Comparison of ENCODE assay signal across 8 cellular contexts in the genomic region with DNA sequence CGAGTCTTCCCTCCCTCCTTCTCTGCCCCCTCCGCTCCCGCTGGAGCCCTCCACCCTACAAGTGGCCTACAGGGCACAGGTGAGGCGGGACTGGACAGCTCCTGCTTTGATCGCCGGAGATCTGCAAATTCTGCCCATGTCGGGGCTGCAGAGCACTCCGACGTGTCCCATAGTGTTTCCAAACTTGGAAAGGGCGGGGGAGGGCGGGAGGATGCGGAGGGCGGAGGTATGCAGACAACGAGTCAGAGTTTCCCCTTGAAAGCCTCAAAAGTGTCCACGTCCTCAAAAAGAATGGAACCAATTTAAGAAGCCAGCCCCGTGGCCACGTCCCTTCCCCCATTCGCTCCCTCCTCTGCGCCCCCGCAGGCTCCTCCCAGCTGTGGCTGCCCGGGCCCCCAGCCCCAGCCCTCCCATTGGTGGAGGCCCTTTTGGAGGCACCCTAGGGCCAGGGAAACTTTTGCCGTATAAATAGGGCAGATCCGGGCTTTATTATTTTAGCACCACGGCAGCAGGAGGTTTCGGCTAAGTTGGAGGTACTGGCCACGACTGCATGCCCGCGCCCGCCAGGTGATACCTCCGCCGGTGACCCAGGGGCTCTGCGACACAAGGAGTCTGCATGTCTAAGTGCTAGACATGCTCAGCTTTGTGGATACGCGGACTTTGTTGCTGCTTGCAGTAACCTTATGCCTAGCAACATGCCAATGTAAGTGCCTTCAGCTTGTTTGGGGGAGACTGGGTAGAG. TPM values are rescaled to one million over a fixed set of nuclear protein-coding genes. Genes with fewer than 3 reads are reported as not detected.
DNase-seq lines count a peak whose midpoint lies in the region; ATAC-seq and TF ChIP-seq lines count a peak whose summit lies in the region.

COL1A2 (plus strand) TSS at position 497 of the 742 bp plus-strand sequence; CDS start at position 634, 137 bp downstream.

- no peak for TF ChIP-seq EP300 in gastroesophageal sphincter (IDR thresholded peaks at IDR 0.05)

- H3K4me3 Mint-ChIP-seq in MCF 10A (ENCODE audit: unreplicated experiment) = no peak within 1 kb of the TSS
- peak within 1 kb of the TSS; percentile 86 for H3K4me3 Mint-ChIP-seq in activated T-helper 1 cell treated with anti-CD3 and anti-CD28 coated beads, Interleukin-12 subunit alpha, Interleukin-12 subunit beta, Interleukin-2, Interleukin-4 antibody, amounts not matched to agents 30 ng/mL and 10 ng/mL and 1 ng/mL, durations not matched to agents 14 hours and 24 hours and 36 hours

- no peak for TF ChIP-seq POLR2A in breast epithelium (IDR thresholded peaks at IDR 0.05)
- TF ChIP-seq POLR2A in gastroesophageal sphincter (IDR thresholded peaks at IDR 0.05) = peak; percentile 76 to 79

- no peak for TF ChIP-seq CTCF in breast epithelium (IDR thresholded peaks at IDR 0.05)
- no peak for TF ChIP-seq CTCF in MCF 10A (IDR thresholded peaks at IDR 0.05; ENCODE audit: unreplicated experiment)
- peak in 1 of 4 experiments; percentile 23 for TF ChIP-seq CTCF in gastroesophageal sphincter (IDR thresholded peaks at IDR 0.05)
- TF ChIP-seq CTCF in osteoblast (IDR thresholded peaks at IDR 0.05; ENCODE audit: extremely low read depth, low read depth, low read length) = no peak

- ATAC-seq in gastroesophageal sphincter (peak; percentile 85), HG03565 (IDR thresholded peaks at IDR 0.05; ENCODE audit: unreplicated experiment) (no peak), GM18520 (IDR thresholded peaks at IDR 0.05; ENCODE audit: unreplicated experiment) (no peak), HG02588 (IDR thresholded peaks at IDR 0.05; ENCODE audit: unreplicated experiment) (no peak)

- H3K36me3 Mint-ChIP-seq in MCF 10A (ENCODE audit: insufficient read depth, unreplicated experiment) = no peaks in the 10 kb centered on the region
- H3K36me3 Mint-ChIP-seq in activated T-helper 1 cell treated with anti-CD3 and anti-CD28 coated beads, Interleukin-12 subunit alpha, Interleukin-12 subunit beta, Interleukin-2, Interleukin-4 antibody, amounts not matched to agents 30 ng/mL and 10 ng/mL and 1 ng/mL, durations not matched to agents 14 hours and 24 hours and 36 hours (ENCODE audit: low read depth) = no peaks in the 10 kb centered on the region

- H4K20me1 ChIP-seq in osteoblast (ENCODE audit: insufficient read depth, low read length) = peaks cover 44% of the 10 kb centered on the region

- WGBS in gastroesophageal sphincter (ENCODE audit: low coverage in 1 of 2), 2 donors = 0% methylated on average over 3 to 7 of the region's 34 CpGs

- H3K4me1 ChIP-seq in breast epithelium (no peaks in the 10 kb centered on the region), gastroesophageal sphincter (peaks cover 12 to 60% (median 15%) of the 10 kb centered on the region in 3 donors), osteoblast (ENCODE audit: insufficient read depth, low read length) (peaks cover 36% of the 10 kb centered on the region)

- H3K27me3 Mint-ChIP-seq in MCF 10A (ENCODE audit: insufficient read depth, unreplicated experiment) = no peaks in the 10 kb centered on the region
- H3K27me3 Mint-ChIP-seq in activated T-helper 1 cell treated with anti-CD3 and anti-CD28 coated beads, Interleukin-12 subunit alpha, Interleukin-12 subunit beta, Interleukin-2, Interleukin-4 antibody, amounts not matched to agents 30 ng/mL and 10 ng/mL and 1 ng/mL, durations not matched to agents 14 hours and 24 hours and 36 hours (ENCODE audit: insufficient read depth) = no peaks in the 10 kb centered on the region

- H3K9me3 Mint-ChIP-seq in MCF 10A (ENCODE audit: unreplicated experiment) = no peaks in the 10 kb centered on the region
- H3K9me3 Mint-ChIP-seq in activated T-helper 1 cell treated with anti-CD3 and anti-CD28 coated beads, Interleukin-12 subunit alpha, Interleukin-12 subunit beta, Interleukin-2, Interleukin-4 antibody, amounts not matched to agents 30 ng/mL and 10 ng/mL and 1 ng/mL, durations not matched to agents 14 hours and 24 hours and 36 hours = no peaks in the 10 kb centered on the region

- H3K36me3 ChIP-seq in breast epithelium = no peaks in the 10 kb centered on the region
- peaks cover 7 to 12% of the 10 kb centered on the region in 2 donors for H3K36me3 ChIP-seq in gastroesophageal sphincter
- peaks cover 43% of the 10 kb centered on the region for H3K36me3 ChIP-seq in osteoblast (ENCODE audit: insufficient read depth, low read length)

- DNase-seq in breast epithelium (ENCODE audit: low spot score in 2 of 2) (peak; percentile 51 to 56), MCF 10A (ENCODE audit: unreplicated experiment) (no peak), osteoblast (ENCODE audit: insufficient read length, low spot score, missing footprints) (peak; percentile 95)
- DNase-seq in activated T-helper 1 cell treated with anti-CD3 and anti-CD28 coated beads, Interleukin-12 subunit alpha, Interleukin-12 subunit beta, Interleukin-2, Interleukin-4 antibody, amounts not matched to agents 30 ng/mL and 10 ng/mL and 1 ng/mL, durations not matched to agents 14 hours and 24 hours and 36 hours (ENCODE audit: low spot score) = peak; percentile 19

- H3K27ac Mint-ChIP-seq in MCF 10A (ENCODE audit: low read depth, unreplicated experiment) = no peak within 1 kb of the TSS
- H3K27ac Mint-ChIP-seq in activated T-helper 1 cell treated with anti-CD3 and anti-CD28 coated beads, Interleukin-12 subunit alpha, Interleukin-12 subunit beta, Interleukin-2, Interleukin-4 antibody, amounts not matched to agents 30 ng/mL and 10 ng/mL and 1 ng/mL, durations not matched to agents 14 hours and 24 hours and 36 hours = peak within 1 kb of the TSS; percentile 83

- POLR2A ChIA-PET in MCF 10A (lab: Yijun Ruan, JAX) = interaction anchor here (1.1 to 1.3 kb wide), 4 partner anchors 26 to 106 kb away, joined by 3 to 11 read pairs (median 5); no protein-coding TSS in a partner anchor

- CTCF ChIA-PET in MCF 10A (lab: Yijun Ruan, JAX) = interaction anchor here (0.7 to 6.2 kb wide), 26 partner anchors 8 to 1047 kb away, joined by 3 to 128 read pairs (median 4); no protein-coding TSS in a partner anchor

- H3K27me3 ChIP-seq in breast epithelium (no peaks in the 10 kb centered on the region), gastroesophageal sphincter (no peaks in the 10 kb centered on the region), osteoblast (ENCODE audit: insufficient read depth, low read length) (no peaks in the 10 kb centered on the region)

- peak within 1 kb of the TSS; percentile 80 for H3K4me2 ChIP-seq in osteoblast (ENCODE audit: insufficient read depth, low read length)

- peaks cover 48% of the 10 kb centered on the region for H3K79me2 ChIP-seq in osteoblast (ENCODE audit: insufficient read depth, low read length)

- H3K4me1 Mint-ChIP-seq in MCF 10A (ENCODE audit: insufficient read depth, unreplicated experiment) = peaks cover 3% of the 10 kb centered on the region
- peaks cover 35% of the 10 kb centered on the region for H3K4me1 Mint-ChIP-seq in activated T-helper 1 cell treated with anti-CD3 and anti-CD28 coated beads, Interleukin-12 subunit alpha, Interleukin-12 subunit beta, Interleukin-2, Interleukin-4 antibody, amounts not matched to agents 30 ng/mL and 10 ng/mL and 1 ng/mL, durations not matched to agents 14 hours and 24 hours and 36 hours (ENCODE audit: low read depth)

- no TSS peak for BruUV-seq in MCF 10A (replicated peaks; lab: Mats Ljungman, UMichigan)

- H3K9me3 ChIP-seq in breast epithelium (no peaks in the 10 kb centered on the region), gastroesophageal sphincter (no peaks in the 10 kb centered on the region), osteoblast (ENCODE audit: low read depth, low read length) (no peaks in the 10 kb centered on the region)

- intact Hi-C loops in breast epithelium (cut with DNase I; ENCODE audit: low total_unique reads) = no loop called here
- intact Hi-C loops in MCF 10A (cut with micrococcal nuclease) = loop anchor here (1.0 to 10.0 kb wide), 7 partner anchors 42 to 772 kb away; partner anchors contain the start of gene GNGT1
- intact Hi-C loops in activated T-helper 1 cell treated with anti-CD3 and anti-CD28 coated beads, Interleukin-12 subunit alpha, Interleukin-12 subunit beta, Interleukin-2, Interleukin-4 antibody, amounts not matched to agents 30 ng/mL and 10 ng/mL and 1 ng/mL, durations not matched to agents 14 hours and 24 hours and 36 hours (cut with micrococcal nuclease) = loop anchor here (1.0 to 10.0 kb wide), 11 partner anchors 106 to 1162 kb away; partner anchors contain the start of genes BET1 and VPS50

- H3K27ac ChIP-seq in breast epithelium (peak within 1 kb of the TSS; percentile 73 to 82), gastroesophageal sphincter (peak within 1 kb of the TSS; percentile 86 to 94 (median 90)), osteoblast (ENCODE audit: low read depth, low read length) (peak within 1 kb of the TSS; percentile 99)

- H3K4me3 ChIP-seq in breast epithelium (peak within 1 kb of the TSS; percentile 52 to 70 (median 68)), gastroesophageal sphincter (peak within 1 kb of the TSS; percentile 54 to 64), osteoblast (ENCODE audit: insufficient read depth, low read length) (peak within 1 kb of the TSS; percentile 94)

- no peak within 1 kb of the TSS for H2AFZ ChIP-seq in osteoblast (ENCODE audit: low read length)

RNA-seq across cellular contexts. Expression of gene COL1A2, which starts in this region (rescaled TPM):
- total RNA-seq in breast epithelium (100 to 1,000 TPM in 2 of 3 donors, 10 to 100 TPM in 1; 94.5 to 300 (median 113) TPM), MCF 10A (2022) (not detected in 2 replicates), gastroesophageal sphincter (100 to 1,000 TPM; 203 to 686 (median 311) TPM), osteoblast (8,305 and 11,912 TPM in 2 replicates)
- total RNA-seq in activated T-helper 1 cell treated with anti-CD3 and anti-CD28 coated beads, Interleukin-12 subunit alpha, Interleukin-12 subunit beta, Interleukin-2, Interleukin-4 antibody, amounts not matched to agents 30 ng/mL and 10 ng/mL and 1 ng/mL, durations not matched to agents 14 hours and 24 hours and 36 hours = 9.3 and 10.2 TPM in 2 replicates

Comparison
In these comparisons a context has a peak if more than half of its experiments do, and no peak if none do; other contexts are left out.
1. RNA of gene COL1A2 (total RNA-seq): 8,305 to 11,912 TPM in osteoblast; 203 to 686 TPM in gastroesophageal sphincter, 94.5 to 300 TPM in breast epithelium, 9.3 to 10.2 TPM in activated T-helper 1 cell treated with anti-CD3 and anti-CD28 coated beads, Interleukin-12 subunit alpha, Interleukin-12 subunit beta, Interleukin-2, Interleukin-4 antibody, amounts not matched to agents 30 ng/mL and 10 ng/mL and 1 ng/mL, durations not matched to agents 14 hours and 24 hours and 36 hours and not detected in MCF 10A; every median in the first group is over 10 times any median in the second.
2. Peak in every context shown above with its lines, with median percentiles within 50 percentile points of each other: H3K27ac ChIP-seq and H3K4me3 ChIP-seq.